In the genomic region with DNA sequence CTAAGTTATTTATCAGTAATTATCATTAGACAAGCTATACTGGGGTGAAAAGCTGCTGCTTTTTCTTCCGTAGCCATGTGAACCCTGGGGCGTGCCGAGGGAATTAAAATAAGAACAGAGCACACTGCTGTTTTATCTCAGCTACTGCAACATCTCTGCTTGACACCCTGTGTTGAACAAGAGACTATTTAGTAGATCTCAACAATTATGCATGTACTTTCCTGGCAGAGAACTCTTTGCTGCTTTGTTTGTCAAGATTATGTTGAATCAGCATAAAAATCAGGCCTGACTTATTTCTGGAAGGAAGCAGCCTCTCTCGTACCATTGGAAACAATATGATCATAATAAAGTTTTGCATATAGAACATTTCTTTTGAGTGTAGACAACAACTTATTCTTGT, we compare ENCODE assay signal across 18 cellular contexts.
DNase-seq lines count a peak whose midpoint lies in the region; ATAC-seq, FAIRE-seq and TF ChIP-seq lines count a peak whose summit lies in the region.
"Had no signal": no experiment of that assay in that cellular context is flagged by ENCODE, and none has a peak within 500 bp of the region (broad histone marks: within the 10 kb centered on the region; RNA-seq: fewer than 3 reads in every experiment).

No MANE protein-coding gene starts in this region.

- ATAC-seq in HepG2, result no peak
- ATAC-seq in right lobe of liver, result no peak
- no peak for ATAC-seq in GM21576 (IDR thresholded peaks at IDR 0.05; ENCODE audit: unreplicated experiment)
- ATAC-seq in activated CD8-positive, alpha-beta T cell treated with anti-CD3 and anti-CD28 coated beads for 36 hours, result no peak
- no peak for ATAC-seq in activated CD8-positive, alpha-beta T cell treated with anti-CD3 and anti-CD28 coated beads, Interleukin-2, amount 10 ng/mL, durations not matched to agents 7 days and 5 days
- ATAC-seq: foreskin keratinocyte had no signal

- H3K9me3 ChIP-seq in HepG2 (ENCODE audit: low read length) (peaks cover 88% of the 10 kb centered on the region), right lobe of liver (no peaks in the 10 kb centered on the region)

- H3K79me2 ChIP-seq in HepG2 (ENCODE audit: insufficient read depth, low read length), result no peaks in the 10 kb centered on the region

- no peak for TF ChIP-seq EP300 in HepG2 (IDR thresholded peaks at IDR 0.05; ENCODE audit: low read depth in 2 of 2, low read length in 2 of 2)
- TF ChIP-seq EP300 in HepG2 (CRISPR knock-in tag; IDR thresholded peaks at IDR 0.05; ENCODE audit: borderline replicate concordance), result no peak

- H3K9ac ChIP-seq in HepG2 (ENCODE audit: insufficient read depth, low read depth, low read length), result no peak overlapping the region

- POLR2A ChIA-PET in HepG2 (lab: Yijun Ruan, JAX), result no interaction called here
- POLR2A ChIA-PET in activated CD8-positive, alpha-beta T cell treated with anti-CD3 and anti-CD28 coated beads for 36 hours (lab: Charles Lee), result no interaction called here
- POLR2A ChIA-PET in activated CD8-positive, alpha-beta T cell treated with anti-CD3 and anti-CD28 coated beads, Interleukin-2, amount 10 ng/mL, durations not matched to agents 7 days and 5 days (lab: Charles Lee), result no interaction called here

- BruUV-seq in HepG2 (replicated peaks; lab: Mats Ljungman, UMichigan), result no TSS peak

- H3K9me3 Mint-ChIP-seq in neural crest cell, result peaks cover 13% of the 10 kb centered on the region
- peaks cover 3% of the 10 kb centered on the region for H3K9me3 Mint-ChIP-seq in activated naive CD4-positive, alpha-beta T cell treated with anti-CD3 and anti-CD28 coated beads for 36 hours
- H3K9me3 Mint-ChIP-seq in activated CD8-positive, alpha-beta T cell treated with anti-CD3 and anti-CD28 coated beads for 36 hours, result no peaks in the 10 kb centered on the region
- H3K9me3 Mint-ChIP-seq in activated CD8-positive, alpha-beta T cell treated with anti-CD3 and anti-CD28 coated beads, Interleukin-2, amount 10 ng/mL, durations not matched to agents 7 days and 5 days (ENCODE audit: insufficient read depth), result peaks cover 8% of the 10 kb centered on the region

- no peaks in the 10 kb centered on the region for H3K36me3 ChIP-seq in HepG2 (replicated peaks in 1 of 2; ENCODE audit: control insufficient read depth in 1 of 2, insufficient read depth in 2 of 2, low read length in 2 of 2)
- H3K36me3 ChIP-seq in right lobe of liver, result no peaks in the 10 kb centered on the region

- CTCF ChIA-PET in HepG2 (lab: Yijun Ruan, JAX; ENCODE audit: low intra/inter-chr PET ratio, low total read pairs), result no interaction called here
- CTCF ChIA-PET in activated naive CD4-positive, alpha-beta T cell treated with anti-CD3 and anti-CD28 coated beads for 36 hours (lab: Charles Lee), result no interaction called here
- CTCF ChIA-PET in activated CD8-positive, alpha-beta T cell treated with anti-CD3 and anti-CD28 coated beads for 36 hours (lab: Charles Lee), result no interaction called here
- CTCF ChIA-PET in activated CD8-positive, alpha-beta T cell treated with anti-CD3 and anti-CD28 coated beads, Interleukin-2, amount 10 ng/mL, durations not matched to agents 7 days and 5 days (lab: Charles Lee), result no interaction called here

- no peak overlapping the region for H3K4me2 ChIP-seq in HepG2 (ENCODE audit: low read depth, low read length)

- DNase-seq in HepG2 (ENCODE audit: low spot score), result no peak
- no peak for DNase-seq in right lobe of liver
- DNase-seq in frontal cortex (ENCODE audit: low spot score in 2 of 2), result peak; percentile 9 to 12
- no peak for DNase-seq in neural crest cell (ENCODE audit: low read depth, low spot score)
- DNase-seq in activated naive CD4-positive, alpha-beta T cell treated with anti-CD3 and anti-CD28 coated beads for 36 hours, result no peak
- no peak for DNase-seq in activated CD8-positive, alpha-beta T cell treated with anti-CD3 and anti-CD28 coated beads for 36 hours
- DNase-seq in activated CD8-positive, alpha-beta T cell treated with anti-CD3 and anti-CD28 coated beads, Interleukin-2, amount 10 ng/mL, durations not matched to agents 7 days and 5 days, result no peak
- DNase-seq: CD8-positive, alpha-beta memory T cell; foreskin keratinocyte; MV-4-11; NCI-H748 treated with DMSO at 0.1 percent for 48 hours; stimulated activated naive CD4-positive, alpha-beta T cell had no signal

- no peaks in the 10 kb centered on the region for H3K4me1 ChIP-seq in HepG2 (ENCODE audit: insufficient read depth, low read length)
- H3K4me1 ChIP-seq in right lobe of liver, result no peaks in the 10 kb centered on the region
- H3K4me1 ChIP-seq: foreskin keratinocyte had no signal

- WGBS in HepG2 (ENCODE audit: low lambda C conversion rate), result 57% methylated on average over 4 of the region's 4 CpGs
- WGBS in right lobe of liver (ENCODE audit: insufficient coverage, low coverage, low lambda C conversion rate, missing lambda C conversion rate), result 79% methylated on average over 4 of the region's 4 CpGs

- H3K4me3 ChIP-seq in HepG2 (replicated peaks in 1 of 3; ENCODE audit: insufficient read depth in 1 of 3, low read depth in 2 of 3, low read length in 3 of 3), result no peak overlapping the region
- no peak overlapping the region for H3K4me3 ChIP-seq in right lobe of liver

- intact Hi-C loops in HepG2 (cut with micrococcal nuclease; ENCODE audit: unreplicated experiment), result no loop called here
- intact Hi-C loops in right lobe of liver (cut with DNase I), result no loop called here
- intact Hi-C loops in activated naive CD4-positive, alpha-beta T cell treated with anti-CD3 and anti-CD28 coated beads for 36 hours (cut with micrococcal nuclease), result no loop called here
- intact Hi-C loops in activated CD8-positive, alpha-beta T cell treated with anti-CD3 and anti-CD28 coated beads for 36 hours (cut with micrococcal nuclease), result no loop called here

- in situ Hi-C loops in HepG2 (cut with HindIII; ENCODE audit: extremely low pct_ligation_motif_present, low pct_unique_long_range_greater_than_20kb), result no loop called here

- TF ChIP-seq RAD21 in HepG2 (CRISPR knock-in tag; IDR thresholded peaks at IDR 0.05), result no peak

- H3K27me3 ChIP-seq in HepG2 (ENCODE audit: control insufficient read depth in 1 of 2, insufficient read depth in 2 of 2, low read length in 2 of 2) (no peaks in the 10 kb centered on the region), right lobe of liver (no peaks in the 10 kb centered on the region)
- H3K27me3 ChIP-seq: foreskin keratinocyte had no signal

- FAIRE-seq in HepG2 (lab: Jason Lieb, UNC) (no peak), frontal cortex (lab: Jason Lieb, UNC) (peak; percentile 73)
- FAIRE-seq: colon, endothelial cell of umbilical vein, islet of Langerhans, urothelium cell line had no signal

- H3K4me3 Mint-ChIP-seq in neural crest cell, result peak overlapping the region; percentile 7
- no peak overlapping the region for H3K4me3 Mint-ChIP-seq in activated naive CD4-positive, alpha-beta T cell treated with anti-CD3 and anti-CD28 coated beads for 36 hours
- H3K4me3 Mint-ChIP-seq in activated CD8-positive, alpha-beta T cell treated with anti-CD3 and anti-CD28 coated beads for 36 hours, result no peak overlapping the region
- no peak overlapping the region for H3K4me3 Mint-ChIP-seq in activated CD8-positive, alpha-beta T cell treated with anti-CD3 and anti-CD28 coated beads, Interleukin-2, amount 10 ng/mL, durations not matched to agents 7 days and 5 days
- H3K4me3 Mint-ChIP-seq: CD8-positive, alpha-beta memory T cell; T-helper 1 cell treated with Interleukin-12 subunit alpha and Interleukin-12 subunit beta and Interleukin-4 antibody, amounts not matched to agents 30 μg/mL and 1 μg/mL, for 36 hours had no signal

- H3K27ac Mint-ChIP-seq in neural crest cell (ENCODE audit: unreplicated experiment), result peak overlapping the region; percentile 24
- H3K27ac Mint-ChIP-seq in activated naive CD4-positive, alpha-beta T cell treated with anti-CD3 and anti-CD28 coated beads for 36 hours, result no peak overlapping the region
- H3K27ac Mint-ChIP-seq in activated CD8-positive, alpha-beta T cell treated with anti-CD3 and anti-CD28 coated beads for 36 hours, result no peak overlapping the region
- no peak overlapping the region for H3K27ac Mint-ChIP-seq in activated CD8-positive, alpha-beta T cell treated with anti-CD3 and anti-CD28 coated beads, Interleukin-2, amount 10 ng/mL, durations not matched to agents 7 days and 5 days
- H3K27ac Mint-ChIP-seq: CD8-positive, alpha-beta memory T cell; T-helper 1 cell treated with Interleukin-12 subunit alpha and Interleukin-12 subunit beta and Interleukin-4 antibody, amounts not matched to agents 30 μg/mL and 1 μg/mL, for 36 hours had no signal

- TF ChIP-seq CTCF in HepG2 (CRISPR knock-in tag; IDR thresholded peaks at IDR 0.05), result no peak
- no peak for TF ChIP-seq CTCF in right lobe of liver (IDR thresholded peaks at IDR 0.05)
- TF ChIP-seq CTCF in neural crest cell (conservative IDR thresholded peaks at IDR 0.05), result no peak
- TF ChIP-seq CTCF in activated CD8-positive, alpha-beta T cell treated with anti-CD3 and anti-CD28 coated beads for 36 hours (IDR thresholded peaks at IDR 0.05), result no peak

- no peaks in the 10 kb centered on the region for H3K27me3 Mint-ChIP-seq in neural crest cell (ENCODE audit: low read depth)
- H3K27me3 Mint-ChIP-seq in activated naive CD4-positive, alpha-beta T cell treated with anti-CD3 and anti-CD28 coated beads for 36 hours (ENCODE audit: low read depth), result no peaks in the 10 kb centered on the region
- no peaks in the 10 kb centered on the region for H3K27me3 Mint-ChIP-seq in activated CD8-positive, alpha-beta T cell treated with anti-CD3 and anti-CD28 coated beads for 36 hours
- H3K27me3 Mint-ChIP-seq in activated CD8-positive, alpha-beta T cell treated with anti-CD3 and anti-CD28 coated beads, Interleukin-2, amount 10 ng/mL, durations not matched to agents 7 days and 5 days (ENCODE audit: low read depth), result no peaks in the 10 kb centered on the region
- H3K27me3 Mint-ChIP-seq: CD8-positive, alpha-beta memory T cell had no signal

- H3K27ac ChIP-seq in HepG2 (ENCODE audit: extremely low read length, insufficient read depth, low read length) (no peak overlapping the region), right lobe of liver (no peak overlapping the region)
- H3K27ac ChIP-seq: foreskin keratinocyte had no signal

- no peaks in the 10 kb centered on the region for H3K36me3 Mint-ChIP-seq in neural crest cell (ENCODE audit: low read depth)
- no peaks in the 10 kb centered on the region for H3K36me3 Mint-ChIP-seq in activated naive CD4-positive, alpha-beta T cell treated with anti-CD3 and anti-CD28 coated beads for 36 hours (ENCODE audit: low read depth)
- no peaks in the 10 kb centered on the region for H3K36me3 Mint-ChIP-seq in activated CD8-positive, alpha-beta T cell treated with anti-CD3 and anti-CD28 coated beads for 36 hours (ENCODE audit: low read depth)
- no peaks in the 10 kb centered on the region for H3K36me3 Mint-ChIP-seq in activated CD8-positive, alpha-beta T cell treated with anti-CD3 and anti-CD28 coated beads, Interleukin-2, amount 10 ng/mL, durations not matched to agents 7 days and 5 days (ENCODE audit: low read depth)
- H3K36me3 Mint-ChIP-seq: CD8-positive, alpha-beta memory T cell had no signal

- TF ChIP-seq POLR2A in HepG2 (IDR thresholded peaks at IDR 0.05; ENCODE audit: insufficient read depth in 1 of 2, low read depth in 2 of 2, low read length in 2 of 2), result no peak
- no peak for TF ChIP-seq POLR2A in right lobe of liver (IDR thresholded peaks at IDR 0.05)

- H2AFZ ChIP-seq in HepG2 (ENCODE audit: low read length), result no peak overlapping the region

- H4K20me1 ChIP-seq in HepG2 (ENCODE audit: insufficient read depth, low read length), result no peaks in the 10 kb centered on the region

- peaks cover 42% of the 10 kb centered on the region for H3K4me1 Mint-ChIP-seq in neural crest cell
- no peaks in the 10 kb centered on the region for H3K4me1 Mint-ChIP-seq in activated naive CD4-positive, alpha-beta T cell treated with anti-CD3 and anti-CD28 coated beads for 36 hours (ENCODE audit: low read depth)
- H3K4me1 Mint-ChIP-seq in activated CD8-positive, alpha-beta T cell treated with anti-CD3 and anti-CD28 coated beads for 36 hours (ENCODE audit: low read depth), result no peaks in the 10 kb centered on the region
- no peaks in the 10 kb centered on the region for H3K4me1 Mint-ChIP-seq in activated CD8-positive, alpha-beta T cell treated with anti-CD3 and anti-CD28 coated beads, Interleukin-2, amount 10 ng/mL, durations not matched to agents 7 days and 5 days (ENCODE audit: low read depth)
- H3K4me1 Mint-ChIP-seq: CD8-positive, alpha-beta memory T cell had no signal

Comparison
In these comparisons a context has a peak if more than half of its experiments do, and no peak if none do; other contexts are left out.
1. DNase-seq: peak in frontal cortex (2 of 2); none in HepG2 (single experiment), right lobe of liver (0 of 3), neural crest cell (single experiment), activated naive CD4-positive, alpha-beta T cell treated with anti-CD3 and anti-CD28 coated beads for 36 hours (single experiment), activated CD8-positive, alpha-beta T cell treated with anti-CD3 and anti-CD28 coated beads for 36 hours (single experiment) and activated CD8-positive, alpha-beta T cell treated with anti-CD3 and anti-CD28 coated beads, Interleukin-2, amount 10 ng/mL, durations not matched to agents 7 days and 5 days (single experiment).